29 cellular contexts compared by ENCODE assay signal in the genomic region with DNA sequence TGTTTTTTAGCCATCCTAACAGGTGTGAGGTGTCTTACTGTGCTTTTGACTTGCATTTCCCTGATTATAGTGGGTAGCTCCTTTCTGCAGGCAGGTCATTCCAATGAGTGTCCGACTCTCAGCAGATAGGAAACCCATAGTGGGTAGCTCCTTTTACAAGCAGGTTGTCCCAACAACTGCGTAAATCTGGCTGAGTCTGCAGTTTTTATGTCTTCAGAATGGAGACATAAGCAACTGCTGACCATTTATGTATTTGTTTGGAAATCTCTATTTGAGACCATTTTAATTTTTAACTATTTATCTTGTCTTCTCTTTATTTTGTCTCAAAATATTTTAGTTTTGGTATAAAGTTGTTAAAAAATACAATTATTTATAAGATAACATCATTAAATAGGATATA.
"Had no signal": no experiment of that assay in that cellular context is flagged by ENCODE, and none has a peak within 500 bp of the region (broad histone marks: within the 10 kb centered on the region; RNA-seq: fewer than 3 reads in every experiment).

No MANE protein-coding gene starts in this region.

- DNase-seq: naive thymus-derived CD4-positive, alpha-beta T cell; natural killer cell; occipital lobe; ovary; posterior cingulate gyrus; psoas muscle; right cardiac atrium; stimulated activated CD4-positive, alpha-beta T cell treated with anti-CD3 and anti-CD28 coated beads, Interleukin-15, amount 100 ng/mL, for 24 hours; stimulated activated CD4-positive, alpha-beta T cell treated with anti-CD3 and anti-CD28 coated beads, Interleukin-2, amount 100 ng/mL, for 24 hours; stimulated activated CD4-positive, alpha-beta T cell treated with anti-CD3 and anti-CD28 coated beads, Interleukin-2, amount 100 ng/mL, for 48 hours; stimulated activated CD4-positive, alpha-beta T cell treated with anti-CD3 and anti-CD28 coated beads, Interleukin-4, amount 100 ng/mL, for 24 hours; stimulated activated naive B cell treated with anti-CD40 and anti-IgM and Interleukin-4, amounts not matched to agents 10 μg/mL and 1 μg/mL and 100 μg/mL, for 72 hours; stimulated activated naive CD4-positive, alpha-beta T cell treated with Interleukin-2 at 50 U/mL for 16 hours; stomach; thyroid gland; trophoblast cell; upper lobe of left lung had no signal

- FAIRE-seq: urothelium cell line had no signal

- H3K79me2 ChIP-seq: parathyroid adenoma had no signal

- H3K9me3 ChIP-seq: ovary, psoas muscle, thoracic aorta, thyroid gland, tibial nerve, upper lobe of left lung, vagina had no signal

- H3K27me3 Mint-ChIP-seq: naive thymus-derived CD4-positive, alpha-beta T cell; progenitor cell of endocrine pancreas; stimulated activated naive B cell treated with anti-CD40 and anti-IgM and Interleukin-4, amounts not matched to agents 10 μg/mL and 1 μg/mL and 100 μg/mL, for 72 hours; stimulated activated naive CD8-positive, alpha-beta T cell treated with anti-CD3 and anti-CD28 coated beads, Interleukin-15, Interleukin-2, amounts not matched to agents 100 ng/mL and 50 ng/mL, for 24 hours had no signal

- ATAC-seq: naive thymus-derived CD4-positive, alpha-beta T cell; natural killer cell; psoas muscle; right cardiac atrium; sciatic nerve; stimulated activated effector memory CD8-positive, alpha-beta T cell treated with anti-CD3 and anti-CD28 coated beads, Interleukin-12 subunit alpha, Interleukin-12 subunit beta, amount 100 ng/mL, for 72 hours; stimulated activated naive B cell treated with anti-CD40 and anti-IgM and Interleukin-4, amounts not matched to agents 10 μg/mL and 1 μg/mL and 100 μg/mL, for 72 hours had no signal

- H2AFZ ChIP-seq: neural progenitor cell, parathyroid adenoma had no signal

- H3K4me3 Mint-ChIP-seq: naive thymus-derived CD4-positive, alpha-beta T cell; natural killer cell; nephron; neural progenitor cell; stimulated activated effector memory CD8-positive, alpha-beta T cell treated with anti-CD3 and anti-CD28 coated beads, Interleukin-12 subunit alpha, Interleukin-12 subunit beta, amount 100 ng/mL, for 72 hours; stimulated activated naive B cell treated with anti-CD40 and anti-IgM and Interleukin-4, amounts not matched to agents 10 μg/mL and 1 μg/mL and 100 μg/mL, for 72 hours; stimulated activated naive CD8-positive, alpha-beta T cell treated with anti-CD3 and anti-CD28 coated beads, Interleukin-15, Interleukin-2, amounts not matched to agents 100 ng/mL and 50 ng/mL, for 24 hours had no signal

- H3K27ac ChIP-seq: neural progenitor cell, ovary, parathyroid adenoma, psoas muscle, skin epidermis, stomach, thoracic aorta, thyroid gland, tibial nerve, upper lobe of left lung, vagina had no signal

- H3K4me2 ChIP-seq: neural progenitor cell had no signal

- H3K4me1 ChIP-seq: neural progenitor cell, parathyroid adenoma, psoas muscle, stomach, thyroid gland, tibial nerve, upper lobe of left lung, vagina had no signal

- H3K9ac ChIP-seq: neural progenitor cell, parathyroid adenoma had no signal

- H3K4me3 ChIP-seq: neural progenitor cell, ovary, psoas muscle, skin epidermis, stomach, thoracic aorta, thyroid gland, tibial nerve, upper lobe of left lung, vagina had no signal

- H3K36me3 ChIP-seq: neural progenitor cell, ovary, stomach, thoracic aorta, thyroid gland, tibial nerve, upper lobe of left lung, vagina had no signal

- H3K9me3 Mint-ChIP-seq: nephron; neural progenitor cell; stimulated activated naive B cell treated with anti-CD40 and anti-IgM and Interleukin-4, amounts not matched to agents 10 μg/mL and 1 μg/mL and 100 μg/mL, for 72 hours; stimulated activated naive CD8-positive, alpha-beta T cell treated with anti-CD3 and anti-CD28 coated beads, Interleukin-15, Interleukin-2, amounts not matched to agents 100 ng/mL and 50 ng/mL, for 24 hours had no signal

- H3K27me3 ChIP-seq: neural progenitor cell, ovary, thyroid gland, tibial nerve, upper lobe of left lung, vagina had no signal

- H3K27ac Mint-ChIP-seq: naive thymus-derived CD4-positive, alpha-beta T cell; natural killer cell; nephron; neural progenitor cell; progenitor cell of endocrine pancreas; stimulated activated effector memory CD8-positive, alpha-beta T cell treated with anti-CD3 and anti-CD28 coated beads, Interleukin-12 subunit alpha, Interleukin-12 subunit beta, amount 100 ng/mL, for 72 hours; stimulated activated naive B cell treated with anti-CD40 and anti-IgM and Interleukin-4, amounts not matched to agents 10 μg/mL and 1 μg/mL and 100 μg/mL, for 72 hours; stimulated activated naive CD8-positive, alpha-beta T cell treated with anti-CD3 and anti-CD28 coated beads, Interleukin-15, Interleukin-2, amounts not matched to agents 100 ng/mL and 50 ng/mL, for 24 hours had no signal

- H3K4me1 Mint-ChIP-seq: naive thymus-derived CD4-positive, alpha-beta T cell; natural killer cell; nephron; neural progenitor cell; stimulated activated effector memory CD8-positive, alpha-beta T cell treated with anti-CD3 and anti-CD28 coated beads, Interleukin-12 subunit alpha, Interleukin-12 subunit beta, amount 100 ng/mL, for 72 hours had no signal

- H3K36me3 Mint-ChIP-seq: naive thymus-derived CD4-positive, alpha-beta T cell; natural killer cell; neural progenitor cell; stimulated activated effector memory CD8-positive, alpha-beta T cell treated with anti-CD3 and anti-CD28 coated beads, Interleukin-12 subunit alpha, Interleukin-12 subunit beta, amount 100 ng/mL, for 72 hours; stimulated activated naive B cell treated with anti-CD40 and anti-IgM and Interleukin-4, amounts not matched to agents 10 μg/mL and 1 μg/mL and 100 μg/mL, for 72 hours had no signal
